ENCODE assay signal across 1 cellular context in the genomic region with DNA sequence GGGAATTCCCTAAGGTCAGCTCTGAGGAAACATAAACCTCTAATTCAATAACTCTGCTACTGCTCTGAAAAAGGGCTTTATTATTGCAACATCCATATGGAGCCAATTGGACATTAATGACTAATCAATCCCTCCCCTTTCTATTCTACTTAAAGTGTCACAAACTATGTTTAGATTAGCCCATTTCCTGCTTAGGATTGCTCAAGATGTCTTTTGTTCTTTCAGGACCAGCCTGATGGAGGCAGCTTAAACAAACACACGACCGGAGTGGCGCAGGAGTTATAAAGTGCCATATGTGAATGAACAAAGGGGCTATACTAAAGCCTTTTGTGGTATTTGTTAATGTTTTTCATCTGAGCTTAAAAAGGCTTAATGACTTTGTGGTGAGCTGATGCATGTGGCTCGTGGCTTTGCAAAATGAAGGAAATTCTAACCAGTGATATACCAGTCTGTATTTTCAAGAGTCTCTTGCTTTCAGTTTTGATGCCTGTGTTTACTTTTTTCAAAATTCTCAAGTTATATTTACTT.
A peak's percentile ranks its signal among the peaks of the same experiment; 100 is the strongest.
TF ChIP-seq lines count a peak whose summit lies in the region.

No MANE protein-coding gene starts in this region.

TF ChIP-seq in HEK293, 187 proteins besides CTCF, POLR2A, EP300 and RAD21 (continued from another document):
- TF ChIP-seq, protein P1, sequence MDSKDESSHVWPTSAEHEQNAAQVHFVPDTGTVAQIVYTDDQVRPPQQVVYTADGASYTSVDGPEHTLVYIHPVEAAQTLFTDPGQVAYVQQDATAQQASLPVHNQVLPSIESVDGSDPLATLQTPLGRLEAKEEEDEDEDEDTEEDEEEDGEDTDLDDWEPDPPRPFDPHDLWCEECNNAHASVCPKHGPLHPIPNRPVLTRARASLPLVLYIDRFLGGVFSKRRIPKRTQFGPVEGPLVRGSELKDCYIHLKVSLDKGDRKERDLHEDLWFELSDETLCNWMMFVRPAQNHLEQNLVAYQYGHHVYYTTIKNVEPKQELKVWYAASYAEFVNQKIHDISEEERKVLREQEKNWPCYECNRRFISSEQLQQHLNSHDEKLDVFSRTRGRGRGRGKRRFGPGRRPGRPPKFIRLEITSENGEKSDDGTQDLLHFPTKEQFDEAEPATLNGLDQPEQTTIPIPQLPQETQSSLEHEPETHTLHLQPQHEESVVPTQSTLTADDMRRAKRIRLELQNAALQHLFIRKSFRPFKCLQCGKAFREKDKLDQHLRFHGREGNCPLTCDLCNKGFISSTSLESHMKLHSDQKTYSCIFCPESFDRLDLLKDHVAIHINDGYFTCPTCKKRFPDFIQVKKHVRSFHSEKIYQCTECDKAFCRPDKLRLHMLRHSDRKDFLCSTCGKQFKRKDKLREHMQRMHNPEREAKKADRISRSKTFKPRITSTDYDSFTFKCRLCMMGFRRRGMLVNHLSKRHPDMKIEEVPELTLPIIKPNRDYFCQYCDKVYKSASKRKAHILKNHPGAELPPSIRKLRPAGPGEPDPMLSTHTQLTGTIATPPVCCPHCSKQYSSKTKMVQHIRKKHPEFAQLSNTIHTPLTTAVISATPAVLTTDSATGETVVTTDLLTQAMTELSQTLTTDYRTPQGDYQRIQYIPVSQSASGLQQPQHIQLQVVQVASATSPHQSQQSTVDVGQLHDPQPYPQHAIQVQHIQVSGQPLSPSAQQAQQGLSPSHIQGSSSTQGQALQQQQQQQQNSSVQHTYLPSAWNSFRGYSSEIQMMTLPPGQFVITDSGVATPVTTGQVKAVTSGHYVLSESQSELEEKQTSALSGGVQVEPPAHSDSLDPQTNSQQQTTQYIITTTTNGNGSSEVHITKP (tag by site-specific recombination; IDR thresholded peaks at IDR 0.05): no peak
- TF ChIP-seq ZNF223 (tag by site-specific recombination; IDR thresholded peaks at IDR 0.05): no peak
- TF ChIP-seq OVOL3 (tag by site-specific recombination; IDR thresholded peaks at IDR 0.05): no peak
- TF ChIP-seq, protein P2, sequence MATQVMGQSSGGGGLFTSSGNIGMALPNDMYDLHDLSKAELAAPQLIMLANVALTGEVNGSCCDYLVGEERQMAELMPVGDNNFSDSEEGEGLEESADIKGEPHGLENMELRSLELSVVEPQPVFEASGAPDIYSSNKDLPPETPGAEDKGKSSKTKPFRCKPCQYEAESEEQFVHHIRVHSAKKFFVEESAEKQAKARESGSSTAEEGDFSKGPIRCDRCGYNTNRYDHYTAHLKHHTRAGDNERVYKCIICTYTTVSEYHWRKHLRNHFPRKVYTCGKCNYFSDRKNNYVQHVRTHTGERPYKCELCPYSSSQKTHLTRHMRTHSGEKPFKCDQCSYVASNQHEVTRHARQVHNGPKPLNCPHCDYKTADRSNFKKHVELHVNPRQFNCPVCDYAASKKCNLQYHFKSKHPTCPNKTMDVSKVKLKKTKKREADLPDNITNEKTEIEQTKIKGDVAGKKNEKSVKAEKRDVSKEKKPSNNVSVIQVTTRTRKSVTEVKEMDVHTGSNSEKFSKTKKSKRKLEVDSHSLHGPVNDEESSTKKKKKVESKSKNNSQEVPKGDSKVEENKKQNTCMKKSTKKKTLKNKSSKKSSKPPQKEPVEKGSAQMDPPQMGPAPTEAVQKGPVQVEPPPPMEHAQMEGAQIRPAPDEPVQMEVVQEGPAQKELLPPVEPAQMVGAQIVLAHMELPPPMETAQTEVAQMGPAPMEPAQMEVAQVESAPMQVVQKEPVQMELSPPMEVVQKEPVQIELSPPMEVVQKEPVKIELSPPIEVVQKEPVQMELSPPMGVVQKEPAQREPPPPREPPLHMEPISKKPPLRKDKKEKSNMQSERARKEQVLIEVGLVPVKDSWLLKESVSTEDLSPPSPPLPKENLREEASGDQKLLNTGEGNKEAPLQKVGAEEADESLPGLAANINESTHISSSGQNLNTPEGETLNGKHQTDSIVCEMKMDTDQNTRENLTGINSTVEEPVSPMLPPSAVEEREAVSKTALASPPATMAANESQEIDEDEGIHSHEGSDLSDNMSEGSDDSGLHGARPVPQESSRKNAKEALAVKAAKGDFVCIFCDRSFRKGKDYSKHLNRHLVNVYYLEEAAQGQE (tag by site-specific recombination; IDR thresholded peaks at IDR 0.05): peak; percentile 50; the same call in 1 of the 2 replicates
- TF ChIP-seq, protein P3, sequence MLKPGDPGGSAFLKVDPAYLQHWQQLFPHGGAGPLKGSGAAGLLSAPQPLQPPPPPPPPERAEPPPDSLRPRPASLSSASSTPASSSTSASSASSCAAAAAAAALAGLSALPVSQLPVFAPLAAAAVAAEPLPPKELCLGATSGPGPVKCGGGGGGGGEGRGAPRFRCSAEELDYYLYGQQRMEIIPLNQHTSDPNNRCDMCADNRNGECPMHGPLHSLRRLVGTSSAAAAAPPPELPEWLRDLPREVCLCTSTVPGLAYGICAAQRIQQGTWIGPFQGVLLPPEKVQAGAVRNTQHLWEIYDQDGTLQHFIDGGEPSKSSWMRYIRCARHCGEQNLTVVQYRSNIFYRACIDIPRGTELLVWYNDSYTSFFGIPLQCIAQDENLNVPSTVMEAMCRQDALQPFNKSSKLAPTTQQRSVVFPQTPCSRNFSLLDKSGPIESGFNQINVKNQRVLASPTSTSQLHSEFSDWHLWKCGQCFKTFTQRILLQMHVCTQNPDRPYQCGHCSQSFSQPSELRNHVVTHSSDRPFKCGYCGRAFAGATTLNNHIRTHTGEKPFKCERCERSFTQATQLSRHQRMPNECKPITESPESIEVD (tag by site-specific recombination; IDR thresholded peaks at IDR 0.05): peak; percentile 44
- no peak for TF ChIP-seq ZNF184 (tag by site-specific recombination; IDR thresholded peaks at IDR 0.05)
- peak; percentile 37 for TF ChIP-seq ZNF335 (tag by site-specific recombination; conservative IDR thresholded peaks at IDR 0.05)
- no peak for TF ChIP-seq ZNF2 (tag by site-specific recombination; IDR thresholded peaks at IDR 0.05)
- no peak for TF ChIP-seq ZNF121 (tag by site-specific recombination; IDR thresholded peaks at IDR 0.05)
- TF ChIP-seq ZNF48 (tag by site-specific recombination; IDR thresholded peaks at IDR 0.05): no peak
- no peak for TF ChIP-seq TRIM28 (IDR thresholded peaks at IDR 0.05; ENCODE audit: borderline replicate concordance, low read length)
- no peak for TF ChIP-seq SP2 (tag by site-specific recombination; IDR thresholded peaks at IDR 0.05)
- no peak for TF ChIP-seq ZNF560 (tag by site-specific recombination; IDR thresholded peaks at IDR 0.05; ENCODE audit: borderline replicate concordance)
- no peak for TF ChIP-seq ZNF473 (tag by site-specific recombination; IDR thresholded peaks at IDR 0.05)
- TF ChIP-seq ZNF707 (tag by site-specific recombination; IDR thresholded peaks at IDR 0.05): no peak
- no peak for TF ChIP-seq ZXDB (tag by site-specific recombination; IDR thresholded peaks at IDR 0.05)
- TF ChIP-seq, protein P4, sequence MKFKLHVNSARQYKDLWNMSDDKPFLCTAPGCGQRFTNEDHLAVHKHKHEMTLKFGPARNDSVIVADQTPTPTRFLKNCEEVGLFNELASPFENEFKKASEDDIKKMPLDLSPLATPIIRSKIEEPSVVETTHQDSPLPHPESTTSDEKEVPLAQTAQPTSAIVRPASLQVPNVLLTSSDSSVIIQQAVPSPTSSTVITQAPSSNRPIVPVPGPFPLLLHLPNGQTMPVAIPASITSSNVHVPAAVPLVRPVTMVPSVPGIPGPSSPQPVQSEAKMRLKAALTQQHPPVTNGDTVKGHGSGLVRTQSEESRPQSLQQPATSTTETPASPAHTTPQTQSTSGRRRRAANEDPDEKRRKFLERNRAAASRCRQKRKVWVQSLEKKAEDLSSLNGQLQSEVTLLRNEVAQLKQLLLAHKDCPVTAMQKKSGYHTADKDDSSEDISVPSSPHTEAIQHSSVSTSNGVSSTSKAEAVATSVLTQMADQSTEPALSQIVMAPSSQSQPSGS (tag by site-specific recombination; IDR thresholded peaks at IDR 0.05; ENCODE audit: low read depth): no peak
- no peak for TF ChIP-seq ZBTB20 (tag by site-specific recombination; IDR thresholded peaks at IDR 0.05)
- no peak for TF ChIP-seq ZNF837 (tag by site-specific recombination; IDR thresholded peaks at IDR 0.05)
- no peak for TF ChIP-seq HOXA7 (CRISPR knock-in tag; IDR thresholded peaks at IDR 0.05; ENCODE audit: borderline replicate concordance)
- TF ChIP-seq ZNF501 (tag by site-specific recombination; IDR thresholded peaks at IDR 0.05): no peak
- TF ChIP-seq OSR2 (tag by site-specific recombination; IDR thresholded peaks at IDR 0.05): peak; percentile 65
- no peak for TF ChIP-seq ZNF585B (tag by site-specific recombination; IDR thresholded peaks at IDR 0.05)
- TF ChIP-seq, protein P5, sequence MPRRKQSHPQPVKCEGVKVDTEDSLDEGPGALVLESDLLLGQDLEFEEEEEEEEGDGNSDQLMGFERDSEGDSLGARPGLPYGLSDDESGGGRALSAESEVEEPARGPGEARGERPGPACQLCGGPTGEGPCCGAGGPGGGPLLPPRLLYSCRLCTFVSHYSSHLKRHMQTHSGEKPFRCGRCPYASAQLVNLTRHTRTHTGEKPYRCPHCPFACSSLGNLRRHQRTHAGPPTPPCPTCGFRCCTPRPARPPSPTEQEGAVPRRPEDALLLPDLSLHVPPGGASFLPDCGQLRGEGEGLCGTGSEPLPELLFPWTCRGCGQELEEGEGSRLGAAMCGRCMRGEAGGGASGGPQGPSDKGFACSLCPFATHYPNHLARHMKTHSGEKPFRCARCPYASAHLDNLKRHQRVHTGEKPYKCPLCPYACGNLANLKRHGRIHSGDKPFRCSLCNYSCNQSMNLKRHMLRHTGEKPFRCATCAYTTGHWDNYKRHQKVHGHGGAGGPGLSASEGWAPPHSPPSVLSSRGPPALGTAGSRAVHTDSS (tag by site-specific recombination; IDR thresholded peaks at IDR 0.05): no peak
- TF ChIP-seq WT1 (tag by site-specific recombination; IDR thresholded peaks at IDR 0.05): peak; percentile 36; the same call in 1 of the 2 replicates
